14 cellular contexts compared by ENCODE assay signal in genomic region chr2:127747621-127748020, GRCh38. TPM values are rescaled to one million over a fixed set of nuclear protein-coding genes. Genes with fewer than 3 reads are reported as not detected.
A peak's percentile ranks its signal among the peaks of the same experiment; 100 is the strongest.
DNase-seq lines count a peak whose midpoint lies in the region; ATAC-seq and TF ChIP-seq lines count a peak whose summit lies in the region.
"Had no signal": no experiment of that assay in that cellular context is flagged by ENCODE, and none has a peak within 500 bp of the region (broad histone marks: within the 10 kb centered on the region; RNA-seq: fewer than 3 reads in every experiment).

No MANE protein-coding gene starts in this region.

- TSS peak; percentile 28 for BruUV-seq in OCI-LY7 (replicated peaks; lab: Mats Ljungman, UMichigan)

- peaks cover 73% of the 10 kb centered on the region for H3K36me3 Mint-ChIP-seq in CD4-positive, alpha-beta T cell (ENCODE audit: low read depth)
- peaks cover 58% of the 10 kb centered on the region for H3K36me3 Mint-ChIP-seq in CD8-positive, alpha-beta T cell

- H3K27ac Mint-ChIP-seq in CD4-positive, alpha-beta T cell = peak overlapping the region; percentile 21
- peak overlapping the region; percentile 42 for H3K27ac Mint-ChIP-seq in CD8-positive, alpha-beta T cell
- H3K27ac Mint-ChIP-seq: CD14-positive monocyte had no signal

- H3K27ac ChIP-seq in CD4-positive, alpha-beta T cell (ENCODE audit: low read depth, low read length) = no peak overlapping the region
- no peak overlapping the region for H3K27ac ChIP-seq in CD8-positive, alpha-beta T cell (ENCODE audit: low read depth, low read length)
- H3K27ac ChIP-seq in OCI-LY7 (ENCODE audit: low read depth, low read length, poor library complexity, severe bottlenecking) = no peak overlapping the region
- H3K27ac ChIP-seq: GM23248 had no signal

- H3K27me3 ChIP-seq in CD4-positive, alpha-beta T cell (ENCODE audit: control insufficient read depth, insufficient read depth, low read length) = no peaks in the 10 kb centered on the region
- H3K27me3 ChIP-seq in CD8-positive, alpha-beta T cell (ENCODE audit: insufficient read depth, low read length) = no peaks in the 10 kb centered on the region

- CTCF ChIA-PET in CD4-positive, alpha-beta T cell (lab: Charles Lee) = interaction anchor here (1.4 kb wide), 1 partner anchor 156 kb away, joined by 3 read pairs; no protein-coding TSS in a partner anchor
- CTCF ChIA-PET in CD8-positive, alpha-beta T cell (lab: Charles Lee) = no interaction called here
- CTCF ChIA-PET in OCI-LY7 (lab: Charles Lee; ENCODE audit: unreplicated experiment) = no interaction called here

- H3K4me1 Mint-ChIP-seq in CD4-positive, alpha-beta T cell (ENCODE audit: low read depth) = peaks cover 9% of the 10 kb centered on the region
- H3K4me1 Mint-ChIP-seq in CD8-positive, alpha-beta T cell (ENCODE audit: low read depth) = peaks cover 7% of the 10 kb centered on the region

- no peak overlapping the region for H3K4me2 ChIP-seq in OCI-LY7 (ENCODE audit: low read length)

- no peak for TF ChIP-seq CTCF in CD4-positive, alpha-beta T cell (IDR thresholded peaks at IDR 0.05)
- TF ChIP-seq CTCF in CD8-positive, alpha-beta T cell (IDR thresholded peaks at IDR 0.05) = no peak
- TF ChIP-seq CTCF in OCI-LY7 (conservative IDR thresholded peaks at IDR 0.05; ENCODE audit: low read length) = no peak

- no peaks in the 10 kb centered on the region for H3K9me3 Mint-ChIP-seq in CD4-positive, alpha-beta T cell
- no peaks in the 10 kb centered on the region for H3K9me3 Mint-ChIP-seq in CD8-positive, alpha-beta T cell
- H3K9me3 Mint-ChIP-seq: CD14-positive monocyte had no signal

- H3K36me3 ChIP-seq in CD8-positive, alpha-beta T cell (ENCODE audit: insufficient read depth, low read length) = peaks cover 7% of the 10 kb centered on the region
- peaks cover 82% of the 10 kb centered on the region for H3K36me3 ChIP-seq in OCI-LY7 (ENCODE audit: insufficient read depth, low read length)

- intact Hi-C loops in CD4-positive, alpha-beta T cell (cut with DNase I, micrococcal nuclease) = no loop called here
- intact Hi-C loops in CD8-positive, alpha-beta T cell (cut with DNase I, micrococcal nuclease) = no loop called here
- intact Hi-C loops in OCI-LY7 (cut with micrococcal nuclease; ENCODE audit: unreplicated experiment) = loop anchor here (2.0 kb wide), 1 partner anchor 45 kb away; no protein-coding TSS in a partner anchor

- H3K4me3 ChIP-seq in CD8-positive, alpha-beta T cell (ENCODE audit: low read depth, low read length) = no peak overlapping the region
- H3K4me3 ChIP-seq in OCI-LY7 (ENCODE audit: low read depth, low read length, poor library complexity, severe bottlenecking) = no peak overlapping the region
- H3K4me3 ChIP-seq: GM23248 had no signal

- no peak for DNase-seq in CD4-positive, alpha-beta T cell
- no peak for DNase-seq in CD8-positive, alpha-beta T cell
- DNase-seq in OCI-LY7 (ENCODE audit: low spot score) (no peak), cerebellar cortex (ENCODE audit: low spot score) (peak; percentile 24), HuH-7 (ENCODE audit: low spot score) (no peak), mesenteric fat pad (ENCODE audit: low spot score) (no peak), DMS53 treated with DMSO at 0.1 percent for 48 hours (lab: John Stamatoyannopoulos, UW; ENCODE audit: unreplicated experiment) (no peak), erythroblast (lab: John Stamatoyannopoulos, UW) (no peak)
- DNase-seq: DMS 273 treated with DMSO at 0.1 percent for 48 hours, DMS79 treated with DMSO at 0.1 percent for 48 hours, EL, GDM1, GM23248 had no signal

- H4K20me1 ChIP-seq in OCI-LY7 (ENCODE audit: insufficient read depth, low read length) = no peaks in the 10 kb centered on the region

- H3K4me1 ChIP-seq in CD8-positive, alpha-beta T cell (ENCODE audit: insufficient read depth, low read length) = no peaks in the 10 kb centered on the region
- H3K4me1 ChIP-seq in OCI-LY7 (ENCODE audit: insufficient read depth, low read length, poor library complexity, severe bottlenecking) = peaks cover 13% of the 10 kb centered on the region

- H3K9me2 ChIP-seq in OCI-LY7 (ENCODE audit: insufficient read depth, low read length) = no peaks in the 10 kb centered on the region

- H2AFZ ChIP-seq in OCI-LY7 (ENCODE audit: low read length) = no peak overlapping the region
- H2AFZ ChIP-seq: GM23248 had no signal

- no peaks in the 10 kb centered on the region for H3K27me3 Mint-ChIP-seq in CD4-positive, alpha-beta T cell
- no peaks in the 10 kb centered on the region for H3K27me3 Mint-ChIP-seq in CD8-positive, alpha-beta T cell (ENCODE audit: low read depth)

- ATAC-seq in CD4-positive, alpha-beta T cell (ENCODE audit: poor library complexity) = no peak
- ATAC-seq in CD8-positive, alpha-beta T cell = no peak

- POLR2A ChIA-PET in CD4-positive, alpha-beta T cell (lab: Charles Lee) = interaction anchor here (1.0 to 1.4 kb wide), 2 partner anchors 11 to 31 kb away, joined by 3 read pairs; no protein-coding TSS in a partner anchor
- POLR2A ChIA-PET in CD8-positive, alpha-beta T cell (lab: Charles Lee) = interaction anchor here (0.6 kb wide), 1 partner anchor 341 kb away, joined by 3 read pairs; no protein-coding TSS in a partner anchor
- POLR2A ChIA-PET in OCI-LY7 (lab: Charles Lee) = no interaction called here

- no peak for TF ChIP-seq POLR2A in erythroblast (IDR thresholded peaks at IDR 0.05; ENCODE audit: low read length)

- no peaks in the 10 kb centered on the region for H3K9me3 ChIP-seq in CD4-positive, alpha-beta T cell (ENCODE audit: control insufficient read depth, low read length)
- H3K9me3 ChIP-seq in CD8-positive, alpha-beta T cell (ENCODE audit: low read length) = no peaks in the 10 kb centered on the region
- no peaks in the 10 kb centered on the region for H3K9me3 ChIP-seq in OCI-LY7 (ENCODE audit: low read length)

- no peak overlapping the region for H3K4me3 Mint-ChIP-seq in CD4-positive, alpha-beta T cell
- no peak overlapping the region for H3K4me3 Mint-ChIP-seq in CD8-positive, alpha-beta T cell
- H3K4me3 Mint-ChIP-seq: CD14-positive monocyte had no signal

- 0 out of 2 replicates have a peak, but pooled peaks cover 5% of the 10 kb centered on the region for H3K79me2 ChIP-seq in OCI-LY7 (ENCODE audit: insufficient read depth, low read depth, low read length)

RNA-seq across cellular contexts. Expression of gene SFT2D3, which starts 46.3 kb away (rescaled TPM):
- total RNA-seq in CD4-positive, alpha-beta T cell = 1 to 10 TPM; 8.5 to 8.9 TPM
- 1 to 10 TPM; 8.2 to 8.5 TPM for total RNA-seq in CD8-positive, alpha-beta T cell
- total RNA-seq in OCI-LY7 (2014; rRNA removed; shearing (Covaris generic)) = 11.0 and 14.3 TPM in 2 replicates
- total RNA-seq in OCI-LY7 (2022) (7.6 and 9.4 TPM in 2 replicates), mesenteric fat pad (4.2 TPM)
